In the genomic region with DNA sequence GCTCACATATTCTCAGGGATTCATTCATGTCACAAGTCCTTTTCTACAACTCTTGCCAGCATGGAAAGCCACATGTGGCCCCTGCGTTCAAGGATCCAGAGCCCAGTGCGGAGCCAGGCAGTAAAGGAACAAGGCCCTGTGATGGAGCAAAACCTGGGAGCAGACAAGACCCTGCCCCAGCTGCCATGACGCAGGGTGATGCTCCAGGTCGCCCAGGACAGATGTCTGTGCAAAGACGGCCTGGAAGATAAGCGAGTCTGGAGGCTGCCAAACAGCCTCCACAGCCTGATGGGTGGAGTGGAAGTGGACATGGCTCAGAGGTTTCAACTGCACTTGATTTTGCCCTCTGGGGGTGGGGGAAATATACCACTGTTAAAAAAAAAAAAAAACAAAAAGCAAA, we compare ENCODE assay signal across 19 cellular contexts.
"Had no signal": no experiment of that assay in that cellular context is flagged by ENCODE, and none has a peak within 500 bp of the region (broad histone marks: within the 10 kb centered on the region; RNA-seq: fewer than 3 reads in every experiment).

No MANE protein-coding gene starts in this region.

- H3K27ac ChIP-seq: dorsolateral prefrontal cortex, heart right ventricle, skin epidermis had no signal

- DNase-seq: cortex of kidney; dorsolateral prefrontal cortex; effector CD8-positive, alpha-beta T cell; heart right ventricle; hypothalamus; immature natural killer cell; kidney; left cardiac atrium; left ventricle myocardium superior; mesenchymal stem cell; naive B cell; occipital lobe; stimulated activated CD4-positive, alpha-beta T cell treated with anti-CD3 and anti-CD28 coated beads, Interleukin-12 subunit alpha, Interleukin-12 subunit beta, amount 100 ng/mL, for 4 hours; stimulated activated CD4-positive, alpha-beta T cell treated with anti-CD3 and anti-CD28 coated beads, Interleukin-2, amount 100 ng/mL, for 48 hours; stimulated activated naive CD4-positive, alpha-beta T cell treated with Interleukin-2 at 50 U/mL for 16 hours; trophoblast cell had no signal

- H3K9me3 ChIP-seq: heart right ventricle had no signal

- H3K4me3 ChIP-seq: dorsolateral prefrontal cortex, heart right ventricle, lung, skin epidermis had no signal

- ATAC-seq: heart right ventricle, left cardiac atrium, left ventricle myocardium superior, sciatic nerve had no signal

- H3K4me1 ChIP-seq: heart right ventricle had no signal

- H3K27me3 ChIP-seq: dorsolateral prefrontal cortex had no signal

- H3K36me3 ChIP-seq: heart right ventricle had no signal
